ENCODE assay signal across 8 cellular contexts in genomic region chr19:43503501-43504425, GRCh38. TPM values are rescaled to one million over a fixed set of nuclear protein-coding genes. Genes with fewer than 3 reads are reported as not detected.
DNase-seq lines count a peak whose midpoint lies in the region; FAIRE-seq and TF ChIP-seq lines count a peak whose summit lies in the region.

No MANE protein-coding gene starts in this region.

- no peaks in the 10 kb centered on the region for H4K20me1 ChIP-seq in H9 (ENCODE audit: control insufficient read depth, insufficient read depth, insufficient read length)

- no peak overlapping the region for H4K91ac ChIP-seq in H9 (ENCODE audit: insufficient read length, low read depth, low read length)

- peak overlapping the region; percentile 70 for H3K18ac ChIP-seq in H9 (ENCODE audit: insufficient read length, low read depth, low read length)

- peak; percentile 97 for DNase-seq in H9
- DNase-seq in MG63 = peak; percentile 91
- DNase-seq in SJCRH30 = peak; percentile 96
- peak; percentile 98 for DNase-seq in activated naive CD4-positive, alpha-beta T cell treated with Interleukin-2 at 50 U/mL for 16 hours
- DNase-seq in globus pallidus (ENCODE audit: low spot score) = peak; percentile 95
- DNase-seq in occipital lobe (lab: John Stamatoyannopoulos, UW) = peak; percentile 92

- H3K23me2 ChIP-seq in H9 (ENCODE audit: insufficient read length, low read depth, low read length, poor library complexity, severe bottlenecking) = peaks cover 21% of the 10 kb centered on the region

- H2BK5ac ChIP-seq in H9 (ENCODE audit: insufficient read length, low read length) = no peak overlapping the region

- WGBS in H9 (ENCODE audit: extremely low coverage, insufficient read length, low lambda C conversion rate) = no CpG with 5 or more reads among the region's 64 CpGs

- H3K27me3 ChIP-seq in H9 (ENCODE audit: insufficient read depth, low read length) (peaks cover 4% of the 10 kb centered on the region; the same call in 1 of the 2 replicates), MG63 (no peaks in the 10 kb centered on the region), SJCRH30 (no peaks in the 10 kb centered on the region)

- H2BK120ac ChIP-seq in H9 (ENCODE audit: low read depth, low read length, poor library complexity, severe bottlenecking) = no peak overlapping the region

- H3K9me3 Mint-ChIP-seq in H9 = no peaks in the 10 kb centered on the region; a peak in 1 of 5 replicates

- H3K36me3 Mint-ChIP-seq in H9 (ENCODE audit: insufficient read depth in 1 of 3, low read depth in 3 of 3) = peaks cover 3% of the 10 kb centered on the region in 3 experiments; a peak in 5 of 7 replicates

- H3K4me1 Mint-ChIP-seq in H9 = peaks cover 12 to 25% of the 10 kb centered on the region in 2 experiments

- H3K9ac ChIP-seq in H9 (ENCODE audit: extremely low read depth, insufficient read length, low read length) = peak overlapping the region; percentile 52

- peak overlapping the region; percentile 81 to 87 for H3K4me3 Mint-ChIP-seq in H9

- H3K36me3 ChIP-seq in MG63 (peaks cover 10% of the 10 kb centered on the region), SJCRH30 (no peaks in the 10 kb centered on the region)

- no peak overlapping the region for H2AK5ac ChIP-seq in H9 (ENCODE audit: insufficient read length, low read length)

- peak; percentile 96 for FAIRE-seq in G401.6 (lab: Jason Lieb, UNC)

- peaks cover 12% of the 10 kb centered on the region for H3K27me3 Mint-ChIP-seq in H9 (ENCODE audit: low read depth)

- H2BK15ac ChIP-seq in H9 (ENCODE audit: low read depth, low read length) = 0 out of 2 replicates have a peak overlapping the region, but pooled peaks have one; percentile 87

- no peak overlapping the region for H3K23ac ChIP-seq in H9 (ENCODE audit: insufficient read length, low read depth, low read length)

- peak overlapping the region; percentile 83 for H3K4me3 ChIP-seq in MG63
- peak overlapping the region; percentile 69 for H3K4me3 ChIP-seq in SJCRH30

- no peak overlapping the region for H3T11ph ChIP-seq in H9 (ENCODE audit: low read length)

- peak overlapping the region in 2 of 3 experiments; percentile 6 to 72; a peak in 3 of 7 replicates for H3K27ac Mint-ChIP-seq in H9

- no peaks in the 10 kb centered on the region for H3K4me1 ChIP-seq in H9 (ENCODE audit: insufficient read depth, low read length)
- no peaks in the 10 kb centered on the region for H3K4me1 ChIP-seq in SJCRH30

- no peak overlapping the region for H4K8ac ChIP-seq in H9 (replicated peaks; ENCODE audit: insufficient read length, low read depth, low read length)

- H3K56ac ChIP-seq in H9 (ENCODE audit: insufficient read length, low read depth, low read length) = no peak overlapping the region

- H2BK12ac ChIP-seq in H9 (ENCODE audit: insufficient read length, low read depth, low read length) = no peak overlapping the region

- H4K5ac ChIP-seq in H9 (ENCODE audit: insufficient read length, low read depth, low read length) = no peak overlapping the region

- no peak overlapping the region for H3K27ac ChIP-seq in H9 (ENCODE audit: insufficient read length, low read depth, low read length)
- H3K27ac ChIP-seq in SJCRH30 = no peak overlapping the region
- H3K27ac ChIP-seq in temporal lobe (ENCODE audit: low read depth, low read length) = peak overlapping the region; percentile 58

- no peak overlapping the region for H3K4ac ChIP-seq in H9 (ENCODE audit: low read depth, low read length)

- H2AFZ ChIP-seq in H9 (ENCODE audit: low read length) = peak overlapping the region; percentile 32

- H3K79me1 ChIP-seq in H9 (ENCODE audit: insufficient read depth, low read depth, low read length, poor library complexity, severe bottlenecking) = no peaks in the 10 kb centered on the region

- H3K79me2 ChIP-seq in H9 (ENCODE audit: insufficient read depth, low read length) = no peaks in the 10 kb centered on the region

- no peak overlapping the region for H2BK20ac ChIP-seq in H9 (ENCODE audit: low read depth, low read length, poor library complexity, severe bottlenecking)

- TF ChIP-seq CTCF in H9 (conservative IDR thresholded peaks at IDR 0.05) = peak; percentile 59; the same call in 2 of the 3 replicates

- H3K14ac ChIP-seq in H9 (ENCODE audit: insufficient read depth, low read length) = peak overlapping the region; percentile 70

- H3K9me3 ChIP-seq in H9 (ENCODE audit: control insufficient read depth, low read depth, low read length) (no peaks in the 10 kb centered on the region), MG63 (no peaks in the 10 kb centered on the region), SJCRH30 (replicated peaks) (no peaks in the 10 kb centered on the region)

- peak overlapping the region; percentile 98 for H3K4me2 ChIP-seq in H9 (ENCODE audit: insufficient read depth, insufficient read length, low read length)

RNA-seq across cellular contexts. Expression of gene PHLDB3, which starts 0.8 kb away (rescaled TPM):
- total RNA-seq in H9 (2021) = 6.7 and 8.5 TPM in 2 replicates
- total RNA-seq in MG63 (2014; rRNA removed; shearing (Covaris generic); ENCODE audit: low replicate concordance) = 3.5 and 10.5 TPM in 2 replicates
- total RNA-seq in SJCRH30 (2014; rRNA removed; shearing (Covaris generic)) = 4.4 and 5.2 TPM in 2 replicates
- 2.8 TPM for total RNA-seq in occipital lobe
- 1.5 TPM for total RNA-seq in temporal lobe

RNA-seq across cellular contexts. Expression of gene ETHE1, which starts 23.2 kb away (rescaled TPM):
- total RNA-seq in H9 (2021) (18.8 and 20.4 TPM in 2 replicates), occipital lobe (16.8 TPM), temporal lobe (17.0 TPM)
- total RNA-seq in MG63 (2014; rRNA removed; shearing (Covaris generic); ENCODE audit: low replicate concordance) = 76.7 and 101 TPM in 2 replicates
- total RNA-seq in SJCRH30 (2014; rRNA removed; shearing (Covaris generic)) = 11.5 and 12.2 TPM in 2 replicates

RNA-seq across cellular contexts. Expression of gene ZNF575, which starts 29.2 kb away (rescaled TPM):
- total RNA-seq in H9 (2021) = not detected in 2 replicates
- not detected in 2 replicates for total RNA-seq in MG63 (2014; rRNA removed; shearing (Covaris generic); ENCODE audit: low replicate concordance)
- not detected in 2 replicates for total RNA-seq in SJCRH30 (2014; rRNA removed; shearing (Covaris generic))
- 0.62 TPM for total RNA-seq in occipital lobe
- 0.49 TPM for total RNA-seq in temporal lobe

RNA-seq across cellular contexts. Expression of gene LYPD3, which starts 38.4 kb away (rescaled TPM):
- total RNA-seq in H9 (2021) = 1.8 TPM in 2 replicates
- total RNA-seq in MG63 (2014; rRNA removed; shearing (Covaris generic); ENCODE audit: low replicate concordance) = not detected in 2 replicates
- total RNA-seq in SJCRH30 (2014; rRNA removed; shearing (Covaris generic)) = not detected in 2 replicates
- not detected for total RNA-seq in occipital lobe
- 0.49 TPM for total RNA-seq in temporal lobe
